Comparison of ENCODE assay signal across 24 cellular contexts in the genomic region with DNA sequence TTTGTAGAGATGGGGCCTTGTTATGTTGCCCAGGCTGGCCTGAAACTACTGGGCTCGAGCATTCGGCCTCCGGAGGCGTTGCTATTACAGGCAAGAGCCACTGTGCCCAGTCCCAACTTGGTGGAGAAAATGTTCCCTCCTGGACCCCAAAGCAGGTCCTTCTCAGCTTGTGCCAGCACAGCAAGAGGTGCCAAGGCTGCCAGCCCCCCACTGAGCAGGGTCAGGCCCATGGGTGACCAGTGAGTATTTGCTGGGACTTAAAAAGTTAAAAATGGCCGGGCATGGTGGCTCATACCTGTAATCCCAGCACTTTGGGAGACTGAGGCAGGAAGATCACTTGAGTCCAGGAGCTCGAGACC. TPM values are rescaled to one million over a fixed set of nuclear protein-coding genes. Genes with fewer than 3 reads are reported as not detected.
A peak's percentile ranks its signal among the peaks of the same experiment; 100 is the strongest.
DNase-seq lines count a peak whose midpoint lies in the region; ATAC-seq, FAIRE-seq and TF ChIP-seq lines count a peak whose summit lies in the region.
"Had no signal": no experiment of that assay in that cellular context is flagged by ENCODE, and none has a peak within 500 bp of the region (broad histone marks: within the 10 kb centered on the region; RNA-seq: fewer than 3 reads in every experiment).

No MANE protein-coding gene starts in this region.

- peak overlapping the region; percentile 96 for H3K4me3 Mint-ChIP-seq in Calu3 (ENCODE audit: low read depth, unreplicated experiment)
- H3K4me3 Mint-ChIP-seq: activated naive CD4-positive, alpha-beta T cell treated with anti-CD3 and anti-CD28 coated beads, Interleukin-2, amount 10 ng/mL, durations not matched to agents 7 days and 5 days; activated T-cell treated with anti-CD3 and anti-CD28 coated beads, Interleukin-2, amount 50 U/mL, for 4 hours; stimulated activated memory B cell treated with anti-CD40 and anti-IgM and Interleukin-4, amounts not matched to agents 10 μg/mL and 1 μg/mL and 100 μg/mL, for 72 hours had no signal

- no peaks in the 10 kb centered on the region for H3K9me3 ChIP-seq in body of pancreas
- H3K9me3 ChIP-seq in kidney (ENCODE audit: control insufficient read depth in 1 of 2, low read length in 2 of 2) = no peaks in the 10 kb centered on the region
- no peaks in the 10 kb centered on the region for H3K9me3 ChIP-seq in stomach
- H3K9me3 ChIP-seq: HAP-1, testis had no signal

- BruUV-seq in Calu3 (replicated peaks; lab: Mats Ljungman, UMichigan) = no TSS peak

- DNase-seq in Calu3 (no peak), body of pancreas (no peak), kidney (peak; percentile 73), stomach (no peak), NCI-H1092 (lab: John Stamatoyannopoulos, UW) (no peak), EL (no peak)
- DNase-seq: activated CD4-positive, alpha-beta T cell treated with anti-CD3 and anti-CD28 coated beads for 1 hour; activated CD8-positive, alpha-beta memory T cell treated with anti-CD3 and anti-CD28 coated beads for 24 hours; activated naive CD4-positive, alpha-beta T cell treated with anti-CD3 and anti-CD28 coated beads, Interleukin-2, amount 10 ng/mL, durations not matched to agents 7 days and 5 days; activated T-cell treated with anti-CD3 and anti-CD28 coated beads, Interleukin-2, amount 50 U/mL, for 4 hours; CD8-positive, alpha-beta memory T cell; DMS79 treated with DMSO at 0.1 percent for 48 hours; glutamatergic neuron; NCI-H1436; NCI-H2171 treated with DMSO at 0.1 percent for 48 hours; NCI-H69; nucleus accumbens; SW 1271; testis had no signal

- H3K27ac ChIP-seq in body of pancreas (peak overlapping the region; percentile 97 to 100 (median 98)), kidney (ENCODE audit: low read depth in 2 of 2, low read length in 2 of 2) (peak overlapping the region; percentile 8 to 63), stomach (peak overlapping the region in 4 of 5 donors; percentile 96 to 100 (median 99))

- H3K27me3 Mint-ChIP-seq in Calu3 (ENCODE audit: unreplicated experiment) = no peaks in the 10 kb centered on the region
- H3K27me3 Mint-ChIP-seq: activated naive CD4-positive, alpha-beta T cell treated with anti-CD3 and anti-CD28 coated beads, Interleukin-2, amount 10 ng/mL, durations not matched to agents 7 days and 5 days; CD8-positive, alpha-beta memory T cell; stimulated activated memory B cell treated with anti-CD40 and anti-IgM and Interleukin-4, amounts not matched to agents 10 μg/mL and 1 μg/mL and 100 μg/mL, for 72 hours had no signal

- H3K4me3 ChIP-seq in body of pancreas (no peak overlapping the region), kidney (ENCODE audit: low read length in 2 of 2) (no peak overlapping the region), stomach (no peak overlapping the region)
- H3K4me3 ChIP-seq: HAP-1, testis had no signal

- H3K9me3 Mint-ChIP-seq in Calu3 (ENCODE audit: low read depth, unreplicated experiment) = no peaks in the 10 kb centered on the region
- H3K9me3 Mint-ChIP-seq: activated naive CD4-positive, alpha-beta T cell treated with anti-CD3 and anti-CD28 coated beads, Interleukin-2, amount 10 ng/mL, durations not matched to agents 7 days and 5 days; activated T-cell treated with anti-CD3 and anti-CD28 coated beads, Interleukin-2, amount 50 U/mL, for 4 hours; CD8-positive, alpha-beta memory T cell; stimulated activated memory B cell treated with anti-CD40 and anti-IgM and Interleukin-4, amounts not matched to agents 10 μg/mL and 1 μg/mL and 100 μg/mL, for 72 hours had no signal

- ATAC-seq in body of pancreas = no peak
- ATAC-seq in HG02885 (IDR thresholded peaks at IDR 0.05; ENCODE audit: poor library complexity, unreplicated experiment) = no peak
- no peak for ATAC-seq in HG03196 (IDR thresholded peaks at IDR 0.05; ENCODE audit: unreplicated experiment)
- ATAC-seq: activated T-cell treated with anti-CD3 and anti-CD28 coated beads, Interleukin-2, amount 50 U/mL, for 4 hours; left lobe of liver; stimulated activated memory B cell treated with anti-CD40 and anti-IgM and Interleukin-4, amounts not matched to agents 10 μg/mL and 1 μg/mL and 100 μg/mL, for 72 hours had no signal

- CTCF ChIA-PET in Calu3 (lab: Charles Lee) = interaction anchor here (0.6 kb wide), 1 partner anchor 21 kb away, joined by 6 read pairs; a partner anchor contains a TSS

- intact Hi-C loops in Calu3 (cut with micrococcal nuclease; ENCODE audit: unreplicated experiment) (no loop called here), body of pancreas (cut with DNase I) (no loop called here), kidney (cut with DNase I) (no loop called here), stomach (cut with DNase I; ENCODE audit: low total_unique reads) (no loop called here)

- peak overlapping the region; percentile 89 for H3K27ac Mint-ChIP-seq in Calu3 (ENCODE audit: unreplicated experiment)
- H3K27ac Mint-ChIP-seq: activated naive CD4-positive, alpha-beta T cell treated with anti-CD3 and anti-CD28 coated beads, Interleukin-2, amount 10 ng/mL, durations not matched to agents 7 days and 5 days had no signal

- H3K4me1 Mint-ChIP-seq in Calu3 (ENCODE audit: low read depth, unreplicated experiment) = peaks cover 53% of the 10 kb centered on the region

- peak overlapping the region in 1 of 2 donors; percentile 46 for H3K9ac ChIP-seq in kidney (ENCODE audit: low read length in 2 of 2)

- H3K36me3 ChIP-seq in body of pancreas (replicated peaks in 1 of 2; ENCODE audit: insufficient read depth in 1 of 2, low read depth in 2 of 2) (peaks cover 6 to 8% of the 10 kb centered on the region in 2 donors), kidney (ENCODE audit: control insufficient read depth in 1 of 2, insufficient read depth in 2 of 2, low read length in 2 of 2) (peaks cover 0 to 12% of the 10 kb centered on the region in 2 donors), stomach (peaks cover 19 to 30% (median 27%) of the 10 kb centered on the region in 4 donors)

- no peak for TF ChIP-seq POLR2A in body of pancreas (IDR thresholded peaks at IDR 0.05)
- no peak for TF ChIP-seq POLR2A in stomach (IDR thresholded peaks at IDR 0.05)

- H3K27me3 ChIP-seq in body of pancreas = no peaks in the 10 kb centered on the region
- no peaks in the 10 kb centered on the region for H3K27me3 ChIP-seq in stomach
- H3K27me3 ChIP-seq: testis had no signal

- TF ChIP-seq CTCF in Calu3 (IDR thresholded peaks at IDR 0.05; ENCODE audit: unreplicated experiment) (no peak), body of pancreas (IDR thresholded peaks at IDR 0.05) (no peak), kidney (IDR thresholded peaks at IDR 0.05; ENCODE audit: borderline replicate concordance, extremely low read depth, insufficient read depth) (no peak), stomach (IDR thresholded peaks at IDR 0.05) (no peak)

- no peak for TF ChIP-seq EP300 in stomach (IDR thresholded peaks at IDR 0.05)

- WGBS in body of pancreas, 2 donors = 58 to 80% methylated on average over 6 of the region's 6 CpGs
- WGBS in stomach, 5 donors = 60 to 81% (median 66%) methylated on average over 6 of the region's 6 CpGs

- no peak for FAIRE-seq in kidney (lab: Jason Lieb, UNC)

- peaks cover 94% of the 10 kb centered on the region for H3K36me3 Mint-ChIP-seq in Calu3 (ENCODE audit: insufficient read depth, unreplicated experiment)

- H3K4me1 ChIP-seq in body of pancreas (peaks cover 81% of the 10 kb centered on the region), kidney (ENCODE audit: control insufficient read depth in 1 of 2, insufficient read depth in 1 of 2, low read depth in 1 of 2, low read length in 2 of 2) (peaks cover 22 to 35% of the 10 kb centered on the region in 2 donors), stomach (peaks cover 61 to 82% (median 72%) of the 10 kb centered on the region in 4 donors)

RNA-seq across cellular contexts. Expression of a gene that starts 4.6 kb away (rescaled TPM):
- total RNA-seq in Calu3 (2022) (105 and 113 TPM in 2 replicates), body of pancreas (10 to 100 TPM; 25.7 to 52.7 TPM), kidney (37.0 TPM), stomach (10 to 100 TPM; 17.4 to 56.0 (median 35.4) TPM)
- polyA plus RNA-seq in kidney (ENCODE audit: insufficient read depth, low read depth, low replicate concordance) (12.9 TPM), stomach (10 to 100 TPM; 15.1 to 44.7 (median 29.5) TPM)

RNA-seq across cellular contexts. Expression of a gene that starts 20.9 kb away (rescaled TPM):
- total RNA-seq in Calu3 (2022) (61.9 and 75.8 TPM in 2 replicates), body of pancreas (10 to 100 TPM; 21.0 to 65.3 TPM), kidney (11.0 TPM), stomach (10 to 100 TPM; 10.6 to 99.4 (median 22.3) TPM)
- polyA plus RNA-seq in kidney (ENCODE audit: insufficient read depth, low read depth, low replicate concordance) (6.8 TPM), stomach (10 to 100 TPM in 1 of 3 donors, 1 to 10 TPM in 2; 3.8 to 36.8 (median 9.1) TPM)
- total RNA-seq: CD8-positive, alpha-beta memory T cell had no signal
- polyA plus RNA-seq: CD8-positive, alpha-beta memory T cell had no signal

RNA-seq across cellular contexts. Expression of a gene that starts 30.9 kb away (rescaled TPM):
- 177 and 192 TPM in 2 replicates for total RNA-seq in Calu3 (2022)
- 10 to 100 TPM; 66.3 to 72.9 TPM for total RNA-seq in body of pancreas
- total RNA-seq in kidney = 91.3 TPM
- polyA plus RNA-seq in kidney (ENCODE audit: insufficient read depth, low read depth, low replicate concordance) = 62.8 TPM
- 100 to 1,000 TPM in 1 of 5 donors, 10 to 100 TPM in 4; 24.4 to 724 (median 81.7) TPM for total RNA-seq in stomach
- polyA plus RNA-seq in stomach = 10 to 100 TPM; 34.2 to 65.4 (median 46.9) TPM

RNA-seq across cellular contexts. Expression of a gene that starts 34.8 kb away (rescaled TPM):
- total RNA-seq in Calu3 (2022) (64.0 and 67.2 TPM in 2 replicates), body of pancreas (10 to 100 TPM; 34.0 to 39.6 TPM), kidney (29.7 TPM), stomach (10 to 100 TPM in 3 of 5 donors, 1 to 10 TPM in 1, not detected in 1; 4.9 to 33.3 (median 16.3) TPM)
- polyA plus RNA-seq in kidney (ENCODE audit: insufficient read depth, low read depth, low replicate concordance) (66.6 TPM), stomach (10 to 100 TPM; 66.9 to 71.5 (median 67.7) TPM)

Comparison
In these comparisons a context has a peak if more than half of its experiments do, and no peak if none do; other contexts are left out.
1. H3K27ac ChIP-seq: peak in every context shown above with its lines; median percentile 99 in stomach; 98 in body of pancreas; 36 in kidney.